ENCODE assay signal across 22 cellular contexts in genomic region chr20:47551240-47551639, GRCh38. TPM values are rescaled to one million over a fixed set of nuclear protein-coding genes. Genes with fewer than 3 reads are reported as not detected.
DNase-seq lines count a peak whose midpoint lies in the region; ATAC-seq and TF ChIP-seq lines count a peak whose summit lies in the region.
"Had no signal": no experiment of that assay in that cellular context is flagged by ENCODE, and none has a peak within 500 bp of the region (broad histone marks: within the 10 kb centered on the region; RNA-seq: fewer than 3 reads in every experiment).

No MANE protein-coding gene starts in this region.

- H3K36me3 ChIP-seq in mucosa of descending colon (ENCODE audit: low read depth) = no peaks in the 10 kb centered on the region
- H3K36me3 ChIP-seq: brain microvascular endothelial cell, tibial artery had no signal

- H3K4me3 Mint-ChIP-seq in activated naive CD4-positive, alpha-beta T cell treated with anti-CD3 and anti-CD28 coated beads, Interleukin-2, amount 50 U/mL, for 24 hours = peak overlapping the region; percentile 1
- no peak overlapping the region for H3K4me3 Mint-ChIP-seq in naive B cell
- H3K4me3 Mint-ChIP-seq: naive thymus-derived CD4-positive, alpha-beta T cell had no signal

- peak overlapping the region; percentile 1 for H3K27ac Mint-ChIP-seq in activated naive CD4-positive, alpha-beta T cell treated with anti-CD3 and anti-CD28 coated beads, Interleukin-2, amount 50 U/mL, for 24 hours
- H3K27ac Mint-ChIP-seq in naive B cell = peak overlapping the region; percentile 44 to 86 (median 80)

- DNase-seq in DMS 273 (lab: John Stamatoyannopoulos, UW; ENCODE audit: unreplicated experiment) (peak; percentile 13), DMS 273 treated with DMSO at 0.1 percent for 48 hours (lab: John Stamatoyannopoulos, UW) (no peak), SK-N-DZ (ENCODE audit: low spot score) (peak; percentile 38), naive B cell (no peak), retina (no peak), mucosa of descending colon (no peak)
- no peak for DNase-seq in activated naive CD4-positive, alpha-beta T cell (lab: John Stamatoyannopoulos, UW)
- DNase-seq: activated CD4-positive, CD25-positive, alpha-beta regulatory T cell treated with anti-CD3 and anti-CD28 coated beads, Interleukin-2, amount 50 U/mL, for 72 hours; activated CD8-positive, alpha-beta memory T cell treated with anti-CD3 and anti-CD28 coated beads for 24 hours; activated T-cell treated with anti-CD3 and anti-CD28 coated beads, Interleukin-2, amount 50 U/mL, for 1 hour; EL; islet precursor cell; left ventricle myocardium inferior; MV-4-11; naive thymus-derived CD4-positive, alpha-beta T cell; SW 1271; tibial artery had no signal

- ATAC-seq in naive B cell (ENCODE audit: low read depth in 2 of 2) (no peak), mucosa of descending colon (no peak)
- ATAC-seq: naive thymus-derived CD4-positive, alpha-beta T cell; Panc1 had no signal

- no peaks in the 10 kb centered on the region for H3K27me3 Mint-ChIP-seq in activated naive CD4-positive, alpha-beta T cell treated with anti-CD3 and anti-CD28 coated beads, Interleukin-2, amount 50 U/mL, for 24 hours
- H3K27me3 Mint-ChIP-seq in naive B cell = no peaks in the 10 kb centered on the region
- H3K27me3 Mint-ChIP-seq: naive thymus-derived CD4-positive, alpha-beta T cell had no signal

- no peak for TF ChIP-seq CTCF in mucosa of descending colon (IDR thresholded peaks at IDR 0.05)

- no peaks in the 10 kb centered on the region for H3K9me3 ChIP-seq in mucosa of descending colon
- H3K9me3 ChIP-seq: left ventricle myocardium inferior, tibial artery had no signal

- peaks cover 50% of the 10 kb centered on the region for H3K4me1 Mint-ChIP-seq in activated naive CD4-positive, alpha-beta T cell treated with anti-CD3 and anti-CD28 coated beads, Interleukin-2, amount 50 U/mL, for 24 hours
- H3K4me1 Mint-ChIP-seq in naive B cell = peaks cover 14 to 66% (median 59%) of the 10 kb centered on the region in 3 donors

- peaks cover 11% of the 10 kb centered on the region for H3K36me3 Mint-ChIP-seq in activated naive CD4-positive, alpha-beta T cell treated with anti-CD3 and anti-CD28 coated beads, Interleukin-2, amount 50 U/mL, for 24 hours
- peaks cover 8 to 9% of the 10 kb centered on the region in 2 donors for H3K36me3 Mint-ChIP-seq in naive B cell

- H3K4me1 ChIP-seq in mucosa of descending colon (ENCODE audit: low read depth) = no peaks in the 10 kb centered on the region

- intact Hi-C loops in mucosa of descending colon (cut with DNase I, micrococcal nuclease) = no loop called here

- no peak overlapping the region for H3K4me3 ChIP-seq in mucosa of descending colon
- H3K4me3 ChIP-seq: GM23248, left ventricle myocardium inferior, skin epidermis, tibial artery had no signal

- H3K9me3 Mint-ChIP-seq in activated naive CD4-positive, alpha-beta T cell treated with anti-CD3 and anti-CD28 coated beads, Interleukin-2, amount 50 U/mL, for 24 hours = no peaks in the 10 kb centered on the region
- peaks cover 0 to 3% (median 0%) of the 10 kb centered on the region in 7 donors for H3K9me3 Mint-ChIP-seq in naive B cell

RNA-seq across cellular contexts. Expression of gene NCOA3, which starts 49.6 kb away (rescaled TPM):
- 8.1 and 9.0 TPM in 2 replicates for polyA plus RNA-seq in SK-N-DZ (2014; cell fraction: cytosol; rRNA removed)
- polyA plus RNA-seq in SK-N-DZ (2014; cell fraction: nucleus; rRNA removed) = 8.2 and 14.9 TPM in 2 replicates
- polyA plus RNA-seq in naive B cell (ENCODE audit: low read depth in 6 of 6) = 10 to 100 TPM; 22.7 to 70.9 (median 54.1) TPM
- 10 to 100 TPM; 22.8 to 28.8 (median 24.7) TPM for total RNA-seq in mucosa of descending colon

Comparison
In these comparisons a context has a peak if more than half of its experiments do, and no peak if none do; other contexts are left out.
1. DNase-seq: peak in DMS 273 (single experiment) and SK-N-DZ (single experiment); none in DMS 273 treated with DMSO at 0.1 percent for 48 hours (single experiment), activated naive CD4-positive, alpha-beta T cell (0 of 4), naive B cell (single experiment), retina (single experiment) and mucosa of descending colon (0 of 3).